22 cellular contexts compared by ENCODE assay signal in the genomic region with DNA sequence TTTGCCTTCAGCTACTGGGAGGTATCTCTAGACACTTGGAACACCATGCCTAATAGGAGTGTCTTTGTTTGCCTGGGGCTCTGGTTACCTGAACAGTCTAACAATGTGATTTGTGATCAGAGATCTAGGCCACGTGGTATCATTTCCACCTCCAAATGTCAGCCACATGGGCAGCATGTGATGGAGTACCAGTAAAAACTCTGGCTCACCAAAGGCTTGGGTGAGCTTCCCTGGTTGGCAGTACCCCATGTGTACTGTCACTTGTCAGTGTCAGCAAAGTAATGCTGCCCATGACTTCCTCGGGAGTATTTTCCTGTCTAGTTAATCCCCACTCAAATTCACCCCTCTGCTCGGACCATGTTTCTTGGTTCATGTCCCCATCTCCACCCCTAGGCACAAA.
"Had no signal": no experiment of that assay in that cellular context is flagged by ENCODE, and none has a peak within 500 bp of the region (broad histone marks: within the 10 kb centered on the region; RNA-seq: fewer than 3 reads in every experiment).

No MANE protein-coding gene starts in this region.

- H3K9ac ChIP-seq: KMS-11, SK-N-SH had no signal

- H3K4me1 Mint-ChIP-seq: IgD-negative memory B cell had no signal

- H3K4me3 ChIP-seq: K562 had no signal

- H3K9me3 ChIP-seq: SK-N-SH had no signal

- H3K36me3 Mint-ChIP-seq: IgD-negative memory B cell had no signal

- H3K27ac ChIP-seq: KMS-11 had no signal

- ATAC-seq: K562 had no signal

- DNase-seq: Kasumi-1, NCI-H1092, NCI-H1105 treated with DMSO at 0.1 percent for 48 hours, NCI-H1417 treated with DMSO at 0.1 percent for 48 hours, NCI-H146, NCI-H187, NCI-H2029, NCI-H2081 treated with DMSO at 0.1 percent for 48 hours, NCI-H2171, NCI-H226, NCI-H446, NCI-H510A, NCI-H524 treated with DMSO at 0.1 percent for 48 hours, NCI-H69, NCI-H774, RPMI8226, SHP77, SK-N-SH had no signal

- H3K4me3 Mint-ChIP-seq: IgD-negative memory B cell had no signal

- FAIRE-seq: K562, RCC 7860 had no signal
